ENCODE assay signal across 1 cellular context in the genomic region with DNA sequence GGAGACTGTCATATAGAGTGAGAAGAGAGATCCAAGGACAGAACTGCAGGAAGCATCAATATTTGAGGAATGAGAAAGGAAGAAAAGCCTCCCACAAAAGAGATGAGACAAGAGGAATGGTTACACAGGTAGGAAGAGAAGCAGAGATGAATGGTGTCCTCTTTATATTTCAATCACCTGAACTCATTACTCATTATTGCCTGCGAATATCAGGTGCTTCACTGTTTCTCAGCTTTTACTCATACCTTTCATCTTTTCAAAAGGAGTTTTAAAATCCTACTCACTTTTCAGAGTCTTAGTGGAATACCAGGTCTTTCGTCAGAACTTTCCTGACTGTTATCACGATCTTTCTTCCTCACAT.
TF ChIP-seq lines count a peak whose summit lies in the region.

No MANE protein-coding gene starts in this region.

TF ChIP-seq in endothelial cell of umbilical vein, 7 proteins besides CTCF, POLR2A, EP300 and RAD21 (continued from another document):
- no peak for TF ChIP-seq JUN (IDR thresholded peaks at IDR 0.05; ENCODE audit: borderline replicate concordance, insufficient read depth, insufficient read length, low read depth)
